In the genomic region with DNA sequence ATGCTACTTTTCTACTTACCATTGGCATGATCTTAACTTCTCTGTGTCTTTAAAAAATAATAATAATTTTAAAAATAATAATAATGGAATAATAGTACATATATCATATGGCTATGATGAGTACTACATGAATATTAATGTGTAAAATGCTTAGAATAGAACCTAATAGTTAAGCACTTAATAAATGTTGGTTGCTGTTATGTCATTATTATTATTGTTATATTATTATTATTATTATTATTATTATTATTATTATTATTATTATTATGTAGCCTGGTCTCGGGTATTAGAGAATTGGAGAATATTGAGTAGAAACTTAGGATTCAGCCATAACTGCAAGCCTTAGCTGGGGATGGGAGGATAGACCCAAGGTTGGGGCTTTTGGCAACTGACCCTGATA, we compare ENCODE assay signal across 19 cellular contexts.
DNase-seq lines count a peak whose midpoint lies in the region; ATAC-seq and TF ChIP-seq lines count a peak whose summit lies in the region.
"Had no signal": no experiment of that assay in that cellular context is flagged by ENCODE, and none has a peak within 500 bp of the region (broad histone marks: within the 10 kb centered on the region; RNA-seq: fewer than 3 reads in every experiment).

No MANE protein-coding gene starts in this region.

- no peak overlapping the region for H2BK120ac ChIP-seq in trophoblast cell (ENCODE audit: insufficient read depth, low read length, poor library complexity)

- no peak overlapping the region for H2BK5ac ChIP-seq in trophoblast cell (ENCODE audit: low read depth, low read length, poor library complexity)

- H3K36me3 ChIP-seq in left ventricle myocardium inferior (no peaks in the 10 kb centered on the region), colonic mucosa (no peaks in the 10 kb centered on the region), trophoblast cell (ENCODE audit: control insufficient read depth in 1 of 2, insufficient read depth in 2 of 2, low read length in 2 of 2) (no peaks in the 10 kb centered on the region)
- H3K36me3 ChIP-seq: SJSA1 had no signal

- ATAC-seq in left ventricle myocardium superior: no peak
- no peak for ATAC-seq in HG03039 (IDR thresholded peaks at IDR 0.05; ENCODE audit: unreplicated experiment)
- ATAC-seq: Panc1 had no signal

- no peak overlapping the region for H2AFZ ChIP-seq in trophoblast cell (ENCODE audit: insufficient read depth, low read length, poor library complexity)

- WGBS in trophoblast cell (ENCODE audit: extremely low coverage, insufficient coverage, insufficient read length): no CpG with 5 or more reads among the region's 1 CpG

- H3K23ac ChIP-seq in trophoblast cell (ENCODE audit: low read length): no peak overlapping the region

- H2BK12ac ChIP-seq in trophoblast cell (ENCODE audit: low read length): peak overlapping the region; percentile 58

- intact Hi-C loops in left ventricle myocardium inferior (cut with micrococcal nuclease): no loop called here
- intact Hi-C loops in left ventricle myocardium superior (cut with micrococcal nuclease): loop anchor here (10.0 kb wide), 1 partner anchor 113 kb away; no protein-coding TSS in a partner anchor
- intact Hi-C loops in colonic mucosa (cut with DNase I): loop anchor here (10.0 kb wide), 1 partner anchor 63 kb away; no protein-coding TSS in a partner anchor

- TF ChIP-seq CTCF in left ventricle myocardium inferior (IDR thresholded peaks at IDR 0.05; ENCODE audit: borderline replicate concordance): no peak
- no peak for TF ChIP-seq CTCF in colonic mucosa (IDR thresholded peaks at IDR 0.05)

- H3K4me3 ChIP-seq in left ventricle myocardium inferior: no peak overlapping the region
- H3K4me3 ChIP-seq in colonic mucosa: no peak overlapping the region
- no peak overlapping the region for H3K4me3 ChIP-seq in trophoblast cell (ENCODE audit: low read depth, low read length)
- H3K4me3 ChIP-seq: SJSA1 had no signal

- H4K91ac ChIP-seq in trophoblast cell (ENCODE audit: low read depth, low read length): no peak overlapping the region

- H3K79me1 ChIP-seq in trophoblast cell (ENCODE audit: low read length): peaks cover 5% of the 10 kb centered on the region

- H3K9ac ChIP-seq in colonic mucosa (ENCODE audit: low read depth in 2 of 2, low read length in 2 of 2) (no peak overlapping the region), trophoblast cell (ENCODE audit: low read length) (no peak overlapping the region)

- H3K27me3 ChIP-seq in left ventricle myocardium inferior (ENCODE audit: low read depth) (no peaks in the 10 kb centered on the region), colonic mucosa (no peaks in the 10 kb centered on the region), trophoblast cell (ENCODE audit: insufficient read depth, low read length) (no peaks in the 10 kb centered on the region)
- H3K27me3 ChIP-seq: SJSA1 had no signal

- H3K9me3 ChIP-seq in left ventricle myocardium inferior (replicated peaks): no peaks in the 10 kb centered on the region
- H3K9me3 ChIP-seq in colonic mucosa: no peaks in the 10 kb centered on the region
- H3K9me3 ChIP-seq in trophoblast cell (ENCODE audit: insufficient read depth, low read depth, low read length): peaks cover 1% of the 10 kb centered on the region
- H3K9me3 ChIP-seq: SJSA1 had no signal

- H3K4me1 ChIP-seq in left ventricle myocardium inferior (peaks cover 34% of the 10 kb centered on the region), colonic mucosa (peaks cover 4% of the 10 kb centered on the region), trophoblast cell (ENCODE audit: control insufficient read depth in 1 of 2, insufficient read depth in 2 of 2, low read length in 2 of 2) (peaks cover 5% of the 10 kb centered on the region in 2 experiments)
- H3K4me1 ChIP-seq: SJSA1 had no signal

- no peak overlapping the region for H4K8ac ChIP-seq in trophoblast cell (ENCODE audit: low read depth, low read length)

- no peak overlapping the region for H2AK5ac ChIP-seq in trophoblast cell (ENCODE audit: low read length)

- DNase-seq in left ventricle myocardium inferior (no peak), left ventricle myocardium superior (no peak), colonic mucosa (no peak), trophoblast cell (no peak), ureter (ENCODE audit: low spot score) (no peak), cerebellar nuclear complex (lab: John Stamatoyannopoulos, UW) (no peak)
- DNase-seq: CD8-positive, alpha-beta memory T cell; GDM1; GOT3; HCEC 1CT; Kasumi-1; NCI-H1694; NCI-H2171 treated with DMSO at 0.1 percent for 48 hours; NCI-H524 treated with DMSO at 0.1 percent for 48 hours; NCI-H82 had no signal

- no peak overlapping the region for H3K14ac ChIP-seq in trophoblast cell (ENCODE audit: low read length)

- H3K27ac ChIP-seq in left ventricle myocardium inferior (replicated peaks) (peak overlapping the region; percentile 91), colonic mucosa (peak overlapping the region; percentile 70), trophoblast cell (ENCODE audit: low read depth, low read length) (no peak overlapping the region)
- H3K27ac ChIP-seq: C4-2B, SJSA1 had no signal

- H3K4ac ChIP-seq in trophoblast cell (ENCODE audit: low read depth, low read length): no peak overlapping the region

- no peak overlapping the region for H4K12ac ChIP-seq in trophoblast cell (ENCODE audit: low read depth, low read length)

- H3K18ac ChIP-seq in trophoblast cell (ENCODE audit: low read length): no peak overlapping the region

- H3K79me2 ChIP-seq in trophoblast cell (ENCODE audit: control insufficient read depth, insufficient read depth, low read length, poor library complexity): peaks cover 1% of the 10 kb centered on the region

- no peak overlapping the region for H3K4me2 ChIP-seq in trophoblast cell (ENCODE audit: low read length)
